1 cellular context compared by ENCODE assay signal in genomic region chr2:154688373-154688772, GRCh38.
TF ChIP-seq lines count a peak whose summit lies in the region.

No MANE protein-coding gene starts in this region.

TF ChIP-seq in HepG2, 621 proteins besides CTCF, POLR2A, EP300 and RAD21:
- TF ChIP-seq ZNF546 (CRISPR knock-in tag; conservative IDR thresholded peaks at IDR 0.05) (no peak), MLX (CRISPR knock-in tag; IDR thresholded peaks at IDR 0.05) (no peak), ZNF770 (CRISPR knock-in tag; IDR thresholded peaks at IDR 0.05) (no peak), MTERF4 (CRISPR knock-in tag; IDR thresholded peaks at IDR 0.05) (no peak), SSRP1 (CRISPR knock-in tag; IDR thresholded peaks at IDR 0.05) (no peak), ATF7-NPFF (CRISPR knock-in tag; IDR thresholded peaks at IDR 0.05; ENCODE audit: low read depth) (no peak), NRL (CRISPR knock-in tag; IDR thresholded peaks at IDR 0.05; ENCODE audit: borderline replicate concordance) (no peak), ZC3H4 (CRISPR knock-in tag; IDR thresholded peaks at IDR 0.05; ENCODE audit: borderline replicate concordance) (no peak), ZNF740 (CRISPR knock-in tag; IDR thresholded peaks at IDR 0.05) (no peak)
